Comparison of ENCODE assay signal across 9 cellular contexts in genomic region chrX:123184858-123185251, GRCh38. TPM values are rescaled to one million over a fixed set of nuclear protein-coding genes. Genes with fewer than 3 reads are reported as not detected.
A peak's percentile ranks its signal among the peaks of the same experiment; 100 is the strongest.
DNase-seq lines count a peak whose midpoint lies in the region; ATAC-seq and TF ChIP-seq lines count a peak whose summit lies in the region.
"Had no signal": no experiment of that assay in that cellular context is flagged by ENCODE, and none has a peak within 500 bp of the region (broad histone marks: within the 10 kb centered on the region; RNA-seq: fewer than 3 reads in every experiment).

No MANE protein-coding gene starts in this region.

- H3K4me3 ChIP-seq in prostate gland: peak overlapping the region; percentile 15 to 16

- H3K9ac ChIP-seq in ES-I3 (ENCODE audit: low read depth, low read length): peak overlapping the region; percentile 84; the same call in 1 of the 2 replicates

- POLR2A ChIA-PET in WTC11 (lab: Charles Lee): no interaction called here

- intact Hi-C loops in left cardiac atrium (cut with DNase I): no loop called here
- intact Hi-C loops in prostate gland (cut with DNase I): no loop called here

- no peak overlapping the region for H3K27ac ChIP-seq in prostate gland

- H3K4me1 ChIP-seq in ES-I3 (ENCODE audit: insufficient read depth, low read length) (peaks cover 5% of the 10 kb centered on the region; the same call in 1 of the 2 replicates), prostate gland (replicated peaks) (no peaks in the 10 kb centered on the region)

- no peaks in the 10 kb centered on the region for H3K36me3 Mint-ChIP-seq in WTC11

- CTCF ChIA-PET in WTC11 (lab: Charles Lee): no interaction called here

- no peaks in the 10 kb centered on the region for H3K9me3 Mint-ChIP-seq in WTC11

- H3K9me3 ChIP-seq in ES-I3 (ENCODE audit: control insufficient read depth, insufficient read depth, low read length): no peaks in the 10 kb centered on the region
- no peaks in the 10 kb centered on the region for H3K9me3 ChIP-seq in prostate gland

- H3K27ac Mint-ChIP-seq in WTC11: no peak overlapping the region

- peak overlapping the region; percentile 80 for H3K4me3 Mint-ChIP-seq in WTC11

- no peak for TF ChIP-seq POLR2A in prostate gland (IDR thresholded peaks at IDR 0.05)

- peak; percentile 27 for ATAC-seq in WTC11
- peak; percentile 60 to 78 for ATAC-seq in left cardiac atrium
- no peak for ATAC-seq in GM18909 (IDR thresholded peaks at IDR 0.05; ENCODE audit: poor library complexity, unreplicated experiment)

- TF ChIP-seq CTCF in WTC11 (IDR thresholded peaks at IDR 0.05): no peak
- TF ChIP-seq CTCF in prostate gland (IDR thresholded peaks at IDR 0.05): no peak

- H3K27me3 Mint-ChIP-seq in WTC11 (ENCODE audit: low read depth): peaks cover 60% of the 10 kb centered on the region

- no peaks in the 10 kb centered on the region for H3K27me3 ChIP-seq in prostate gland (replicated peaks; ENCODE audit: insufficient read depth)

- WGBS in prostate gland: 0% methylated on average over 14 of the region's 26 CpGs

- H3K4me1 Mint-ChIP-seq in WTC11: peaks cover 26% of the 10 kb centered on the region

- H3K36me3 ChIP-seq in ES-I3 (ENCODE audit: insufficient read depth, low read length): no peaks in the 10 kb centered on the region
- H3K36me3 ChIP-seq in prostate gland: no peaks in the 10 kb centered on the region

- DNase-seq in WTC11 (ENCODE audit: low spot score): peak; percentile 20
- no peak for DNase-seq in left cardiac atrium
- no peak for DNase-seq in prostate gland (ENCODE audit: low spot score)
- DNase-seq in Kasumi-1 (lab: John Stamatoyannopoulos, UW): no peak
- no peak for DNase-seq in DMS153 treated with DMSO at 0.1 percent for 48 hours (lab: John Stamatoyannopoulos, UW; ENCODE audit: unreplicated experiment)
- no peak for DNase-seq in germinal center (ENCODE audit: low spot score)
- DNase-seq: NCI-H774 had no signal

TF ChIP-seq in WTC11, 78 proteins besides CTCF, POLR2A, EP300 and RAD21:
- TF ChIP-seq E2F4 (CRISPR knock-in tag; IDR thresholded peaks at IDR 0.05; ENCODE audit: borderline replicate concordance, low read depth): no peak
- no peak for TF ChIP-seq NR2C2 (CRISPR knock-in tag; IDR thresholded peaks at IDR 0.05)
- no peak for TF ChIP-seq HMGXB4 (CRISPR knock-in tag; IDR thresholded peaks at IDR 0.05)
- no peak for TF ChIP-seq ZNF317 (CRISPR knock-in tag; IDR thresholded peaks at IDR 0.05; ENCODE audit: borderline replicate concordance, low read depth)
- no peak for TF ChIP-seq RELA (CRISPR knock-in tag; IDR thresholded peaks at IDR 0.05; ENCODE audit: borderline replicate concordance)
- TF ChIP-seq FOXP4 (CRISPR knock-in tag; IDR thresholded peaks at IDR 0.05): no peak
- no peak for TF ChIP-seq MAX (CRISPR knock-in tag; IDR thresholded peaks at IDR 0.05)
- no peak for TF ChIP-seq SP1 (CRISPR knock-in tag; conservative IDR thresholded peaks at IDR 0.05)
- no peak for TF ChIP-seq ZSCAN18 (CRISPR knock-in tag; IDR thresholded peaks at IDR 0.05)
- TF ChIP-seq PRDM15 (CRISPR knock-in tag; IDR thresholded peaks at IDR 0.05): no peak
TF ChIP-seq in WTC11: peak in this region for 0.

RNA-seq across cellular contexts. Expression of gene GRIA3, which starts 0.8 kb away (rescaled TPM):
- total RNA-seq in WTC11 (2021): 3.8 to 5.3 TPM (median 4.2 TPM) in 3 replicates
- total RNA-seq in left cardiac atrium: 1 to 10 TPM in 1 of 2 donors, under 1 TPM in 1; 0.65 to 2.6 TPM
- total RNA-seq in prostate gland: 1 to 10 TPM; 1.1 to 1.6 TPM
